ENCODE assay signal across 12 cellular contexts in genomic region chr9:38039090-38039906, GRCh38. TPM values are rescaled to one million over a fixed set of nuclear protein-coding genes. Genes with fewer than 3 reads are reported as not detected.
DNase-seq lines count a peak whose midpoint lies in the region; ATAC-seq, FAIRE-seq and TF ChIP-seq lines count a peak whose summit lies in the region.
"Had no signal": no experiment of that assay in that cellular context is flagged by ENCODE, and none has a peak within 500 bp of the region (broad histone marks: within the 10 kb centered on the region; RNA-seq: fewer than 3 reads in every experiment).

No MANE protein-coding gene starts in this region.

- H3K4me3 ChIP-seq in BLaER1 (no peak overlapping the region), choroid plexus epithelial cell (ENCODE audit: low read depth, low read length) (no peak overlapping the region), mesodermal cell (ENCODE audit: extremely low read depth, insufficient read depth, low read length, poor library complexity, severe bottlenecking) (no peak overlapping the region), small intestine (ENCODE audit: low read depth in 1 of 2, low read length in 2 of 2) (no peak overlapping the region)
- H3K4me3 ChIP-seq: SJCRH30, skin epidermis had no signal

- H3K27ac ChIP-seq in BLaER1 = 0 out of 2 replicates have a peak overlapping the region, but pooled peaks have one; percentile 13
- peak overlapping the region; percentile 89 for H3K27ac ChIP-seq in mesodermal cell (ENCODE audit: low read depth, low read length, severe bottlenecking)
- no peak overlapping the region for H3K27ac ChIP-seq in small intestine (ENCODE audit: low read depth in 1 of 2, low read length in 1 of 2)

- H3K4me2 ChIP-seq in BLaER1 = no peak overlapping the region

- H3K4me1 ChIP-seq in BLaER1 (peaks cover 21% of the 10 kb centered on the region), mesodermal cell (ENCODE audit: control insufficient read depth, insufficient read depth, low read length, poor library complexity, severe bottlenecking) (peaks cover 89% of the 10 kb centered on the region), small intestine (ENCODE audit: control insufficient read depth in 2 of 2, insufficient read depth in 1 of 2, low read depth in 1 of 2, low read length in 1 of 2) (peaks cover 2 to 5% of the 10 kb centered on the region in 2 donors)

- FAIRE-seq in small intestine (lab: Jason Lieb, UNC) = no peak

- no peak for TF ChIP-seq CTCF in choroid plexus epithelial cell (conservative IDR thresholded peaks at IDR 0.05; ENCODE audit: low read depth, low read length)

- no peaks in the 10 kb centered on the region for H4K20me1 ChIP-seq in BLaER1

- H3K36me3 ChIP-seq in BLaER1 (no peaks in the 10 kb centered on the region), mesodermal cell (ENCODE audit: control insufficient read depth, insufficient read depth, low read length) (peaks cover 13% of the 10 kb centered on the region), small intestine (ENCODE audit: control insufficient read depth in 2 of 2, insufficient read depth in 2 of 2, low read length in 2 of 2) (no peaks in the 10 kb centered on the region)
- H3K36me3 ChIP-seq: SJCRH30 had no signal

- DNase-seq in MV-4-11 (lab: John Stamatoyannopoulos, UW) (peak; percentile 64), choroid plexus epithelial cell (ENCODE audit: low read depth) (peak; percentile 66), NCI-H1417 treated with DMSO at 0.1 percent for 48 hours (lab: John Stamatoyannopoulos, UW) (no peak), NCI-H345 (lab: John Stamatoyannopoulos, UW) (no peak), small intestine (no peak)
- DNase-seq: CD4-positive, alpha-beta T cell; NCI-H1436 treated with DMSO at 0.1 percent for 48 hours had no signal

- ATAC-seq in HG02588 (IDR thresholded peaks at IDR 0.05; ENCODE audit: unreplicated experiment) = no peak

- H3K9me3 ChIP-seq in BLaER1 (no peaks in the 10 kb centered on the region), mesodermal cell (ENCODE audit: control insufficient read depth, low read length) (no peaks in the 10 kb centered on the region), small intestine (ENCODE audit: control insufficient read depth, low read depth) (no peaks in the 10 kb centered on the region)
- H3K9me3 ChIP-seq: SJCRH30 had no signal

- H3K9ac ChIP-seq in BLaER1 = no peak overlapping the region

- no peaks in the 10 kb centered on the region for H3K27me3 ChIP-seq in BLaER1
- H3K27me3 ChIP-seq in small intestine (ENCODE audit: control insufficient read depth in 2 of 2, insufficient read depth in 2 of 2, low read length in 2 of 2) = no peaks in the 10 kb centered on the region
- H3K27me3 ChIP-seq: SJCRH30 had no signal

- WGBS in mesodermal cell (ENCODE audit: insufficient coverage in 2 of 2), 2 experiments = 63 to 65% methylated on average over 10 to 15 of the region's 16 CpGs
- 53 to 61% (median 58%) methylated on average over 16 of the region's 16 CpGs for WGBS in small intestine, 3 donors

RNA-seq across cellular contexts. Expression of gene SHB, which starts 29.7 kb away (rescaled TPM):
- 16.0 TPM for polyA plus RNA-seq in mesodermal cell (2013, experiment 1 of 2)
- 15.2 TPM for polyA plus RNA-seq in mesodermal cell (2013, experiment 2 of 2)
- polyA plus RNA-seq in small intestine = 10 to 100 TPM in 1 of 3 donors, 1 to 10 TPM in 2; 8.9 to 18.9 (median 9.2) TPM

Comparison
In these comparisons a context has a peak if more than half of its experiments do, and no peak if none do; other contexts are left out.
1. H3K27ac ChIP-seq: peak in BLaER1 (single experiment) and mesodermal cell (single experiment); none in small intestine (0 of 2).
2. DNase-seq: peak in MV-4-11 (single experiment) and choroid plexus epithelial cell (single experiment); none in NCI-H1417 treated with DMSO at 0.1 percent for 48 hours (single experiment), NCI-H345 (single experiment) and small intestine (single experiment).